ENCODE assay signal across 9 cellular contexts in the genomic region with DNA sequence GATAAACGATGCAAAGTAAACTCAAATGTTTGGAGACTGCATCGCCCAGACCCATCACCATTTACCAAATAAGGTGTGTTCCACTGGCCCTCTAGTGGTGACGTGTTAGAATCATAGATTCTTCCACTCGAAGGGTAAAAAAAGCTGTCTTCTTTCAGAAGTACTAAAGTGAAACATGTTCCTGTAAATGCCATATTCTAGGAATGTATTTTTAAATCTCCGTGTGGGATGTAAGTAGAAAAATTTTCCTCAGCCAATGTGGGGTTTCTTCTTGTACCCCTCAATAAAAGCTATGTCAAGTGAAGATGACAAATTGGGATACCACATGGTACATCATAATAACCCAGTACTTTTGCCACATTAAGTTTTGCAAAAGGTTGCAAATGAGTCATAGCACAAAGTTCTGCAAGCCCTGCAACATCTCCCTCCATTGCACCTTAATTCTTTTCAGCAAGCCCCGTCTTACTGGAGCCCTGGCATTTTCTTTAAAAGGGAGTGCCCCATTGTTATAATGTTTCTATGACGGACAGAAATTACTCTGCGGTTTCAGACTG.
DNase-seq lines count a peak whose midpoint lies in the region; ATAC-seq and TF ChIP-seq lines count a peak whose summit lies in the region.
"Had no signal": no experiment of that assay in that cellular context is flagged by ENCODE, and none has a peak within 500 bp of the region (broad histone marks: within the 10 kb centered on the region; RNA-seq: fewer than 3 reads in every experiment).

No MANE protein-coding gene starts in this region.

- no peaks in the 10 kb centered on the region for H3K27me3 Mint-ChIP-seq in activated T-helper 2 cell treated with anti-CD3 and anti-CD28 coated beads, Interferon-gamma antibody, Interleukin-2, Interleukin-4, amounts not matched to agents 10 μg/mL and 5 μg/mL and 100 μg/mL, durations not matched to agents 14 hours and 24 hours and 36 hours (ENCODE audit: low read depth)

- TF ChIP-seq CTCF in AG10803 (conservative IDR thresholded peaks at IDR 0.05; ENCODE audit: low read length): peak; percentile 88
- peak; percentile 72 for TF ChIP-seq CTCF in GM12864 (IDR thresholded peaks at IDR 0.05; ENCODE audit: low read depth, low read length, missing control alignments)
- peak; percentile 43 for TF ChIP-seq CTCF in thoracic aorta (IDR thresholded peaks at IDR 0.05)

- H3K27ac Mint-ChIP-seq in activated T-helper 2 cell treated with anti-CD3 and anti-CD28 coated beads, Interferon-gamma antibody, Interleukin-2, Interleukin-4, amounts not matched to agents 10 μg/mL and 5 μg/mL and 100 μg/mL, durations not matched to agents 14 hours and 24 hours and 36 hours: no peak overlapping the region

- peak; percentile 65 for ATAC-seq in HG02588 (IDR thresholded peaks at IDR 0.05; ENCODE audit: unreplicated experiment)
- ATAC-seq in thoracic aorta (ENCODE audit: insufficient number of reproducible peaks, low FRiP score, low read depth): no peak

- no peak overlapping the region for H3K4me3 ChIP-seq in AG10803 (ENCODE audit: low read length)
- no peak overlapping the region for H3K4me3 ChIP-seq in GM12864 (ENCODE audit: low read depth, low read length)
- no peak overlapping the region for H3K4me3 ChIP-seq in adipocyte (ENCODE audit: low read length)
- no peak overlapping the region for H3K4me3 ChIP-seq in thoracic aorta
- H3K4me3 ChIP-seq: skin epidermis had no signal

- peaks cover 5% of the 10 kb centered on the region for H3K4me1 ChIP-seq in adipocyte (ENCODE audit: control insufficient read depth, insufficient read depth, low read length)
- H3K4me1 ChIP-seq in thoracic aorta (ENCODE audit: control insufficient read depth in 1 of 2, low read depth in 2 of 2): no peaks in the 10 kb centered on the region

- H3K9me3 Mint-ChIP-seq in activated T-helper 2 cell treated with anti-CD3 and anti-CD28 coated beads, Interferon-gamma antibody, Interleukin-2, Interleukin-4, amounts not matched to agents 10 μg/mL and 5 μg/mL and 100 μg/mL, durations not matched to agents 14 hours and 24 hours and 36 hours: no peaks in the 10 kb centered on the region

- no peak overlapping the region for H3K27ac ChIP-seq in thoracic aorta
- H3K27ac ChIP-seq: skin epidermis had no signal

- H3K27me3 ChIP-seq in adipocyte (replicated peaks; ENCODE audit: control insufficient read depth, insufficient read depth, low read length): no peaks in the 10 kb centered on the region
- no peaks in the 10 kb centered on the region for H3K27me3 ChIP-seq in thoracic aorta (replicated peaks; ENCODE audit: insufficient read depth)

- no peak overlapping the region for H3K4me3 Mint-ChIP-seq in activated T-helper 2 cell treated with anti-CD3 and anti-CD28 coated beads, Interferon-gamma antibody, Interleukin-2, Interleukin-4, amounts not matched to agents 10 μg/mL and 5 μg/mL and 100 μg/mL, durations not matched to agents 14 hours and 24 hours and 36 hours (ENCODE audit: low read depth)

- intact Hi-C loops in activated T-helper 2 cell treated with anti-CD3 and anti-CD28 coated beads, Interferon-gamma antibody, Interleukin-2, Interleukin-4, amounts not matched to agents 10 μg/mL and 5 μg/mL and 100 μg/mL, durations not matched to agents 14 hours and 24 hours and 36 hours (cut with micrococcal nuclease): loop anchor here (10.0 kb wide), 1 partner anchor 1309 kb away; no protein-coding TSS in a partner anchor

- H3K9me3 ChIP-seq in adipocyte (ENCODE audit: control insufficient read depth, low read length): no peaks in the 10 kb centered on the region
- H3K9me3 ChIP-seq in thoracic aorta: no peaks in the 10 kb centered on the region

- DNase-seq in AG10803 (ENCODE audit: low read depth): peak; percentile 55
- no peak for DNase-seq in GM12864 (ENCODE audit: low read depth)
- DNase-seq in NCI-H2081 (lab: John Stamatoyannopoulos, UW): peak; percentile 56 to 64
- DNase-seq in adipocyte (ENCODE audit: low read depth): peak; percentile 82
- DNase-seq in iPS DF 19.7 (ENCODE audit: low read depth, low spot score): peak; percentile 3
- no peak for DNase-seq in thoracic aorta (ENCODE audit: low spot score)
- no peak for DNase-seq in activated T-helper 2 cell treated with anti-CD3 and anti-CD28 coated beads, Interferon-gamma antibody, Interleukin-2, Interleukin-4, amounts not matched to agents 10 μg/mL and 5 μg/mL and 100 μg/mL, durations not matched to agents 14 hours and 24 hours and 36 hours (ENCODE audit: low spot score)

- no peak overlapping the region for H3K9ac ChIP-seq in adipocyte (ENCODE audit: low read length)

- no peaks in the 10 kb centered on the region for H3K36me3 ChIP-seq in adipocyte (ENCODE audit: control insufficient read depth, insufficient read depth, low read length, severe bottlenecking)
- H3K36me3 ChIP-seq in thoracic aorta: no peaks in the 10 kb centered on the region

- no peaks in the 10 kb centered on the region for H3K4me1 Mint-ChIP-seq in activated T-helper 2 cell treated with anti-CD3 and anti-CD28 coated beads, Interferon-gamma antibody, Interleukin-2, Interleukin-4, amounts not matched to agents 10 μg/mL and 5 μg/mL and 100 μg/mL, durations not matched to agents 14 hours and 24 hours and 36 hours (ENCODE audit: low read depth)

- no peaks in the 10 kb centered on the region for H3K36me3 Mint-ChIP-seq in activated T-helper 2 cell treated with anti-CD3 and anti-CD28 coated beads, Interferon-gamma antibody, Interleukin-2, Interleukin-4, amounts not matched to agents 10 μg/mL and 5 μg/mL and 100 μg/mL, durations not matched to agents 14 hours and 24 hours and 36 hours (ENCODE audit: low read depth)

Comparison
In these comparisons a context has a peak if more than half of its experiments do, and no peak if none do; other contexts are left out.
1. DNase-seq: peak in AG10803 (single experiment), NCI-H2081 (2 of 2), adipocyte (single experiment) and iPS DF 19.7 (single experiment); none in GM12864 (single experiment), thoracic aorta (single experiment) and activated T-helper 2 cell treated with anti-CD3 and anti-CD28 coated beads, Interferon-gamma antibody, Interleukin-2, Interleukin-4, amounts not matched to agents 10 μg/mL and 5 μg/mL and 100 μg/mL, durations not matched to agents 14 hours and 24 hours and 36 hours (single experiment).
2. Peak in every context shown above with its lines, with median percentiles within 50 percentile points of each other: CTCF ChIP-seq.